ENCODE assay signal across 15 cellular contexts in the genomic region with DNA sequence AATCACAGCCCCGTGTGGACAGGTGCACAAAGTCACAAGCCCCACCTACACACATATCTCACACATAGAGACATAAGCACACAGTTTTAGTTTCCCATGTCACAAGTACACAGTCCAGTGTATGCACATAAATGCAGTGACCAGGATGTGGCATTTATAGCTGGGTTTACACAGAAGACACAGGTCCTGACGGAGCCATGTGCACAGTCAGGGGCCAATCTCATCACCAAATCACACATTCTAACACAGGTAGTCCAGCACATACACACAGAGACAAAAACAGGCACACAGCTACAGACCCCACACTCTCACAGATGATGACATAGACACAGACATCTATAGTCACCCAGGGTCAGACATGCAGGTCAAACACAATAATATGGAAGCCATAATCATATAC. TPM values are rescaled to one million over a fixed set of nuclear protein-coding genes. Genes with fewer than 3 reads are reported as not detected.
DNase-seq lines count a peak whose midpoint lies in the region; ATAC-seq, FAIRE-seq and TF ChIP-seq lines count a peak whose summit lies in the region.
"Had no signal": no experiment of that assay in that cellular context is flagged by ENCODE, and none has a peak within 500 bp of the region (broad histone marks: within the 10 kb centered on the region; RNA-seq: fewer than 3 reads in every experiment).

No MANE protein-coding gene starts in this region.

- H3K36me3 ChIP-seq in Panc1 (ENCODE audit: control insufficient read depth, insufficient read depth, low read length) (no peaks in the 10 kb centered on the region), endothelial cell of umbilical vein (ENCODE audit: control insufficient read depth in 2 of 2, extremely low read depth in 1 of 2, insufficient read depth in 2 of 2, low read length in 2 of 2) (peaks cover 0 to 14% of the 10 kb centered on the region in 2 experiments), sigmoid colon (peaks cover 0 to 47% (median 12%) of the 10 kb centered on the region in 4 donors)

- ATAC-seq in Panc1 (no peak), GM21515 (IDR thresholded peaks at IDR 0.05; ENCODE audit: unreplicated experiment) (no peak)
- ATAC-seq in activated naive CD8-positive, alpha-beta T cell treated with anti-CD3 and anti-CD28 coated beads, Interleukin-2, amount 50 U/mL, for 24 hours: no peak

- no peak overlapping the region for H2AFZ ChIP-seq in endothelial cell of umbilical vein (ENCODE audit: low read depth, low read length)

- dilution Hi-C loops in endothelial cell of umbilical vein (cut with MboI; ENCODE audit: extremely low pct_ligation_motif_present, low sequenced_read_pairs): no loop called here

- H3K4me1 Mint-ChIP-seq in glutamatergic neuron (ENCODE audit: low read depth, unreplicated experiment): peaks cover 16% of the 10 kb centered on the region
- peaks cover 9% of the 10 kb centered on the region for H3K4me1 Mint-ChIP-seq in activated naive CD8-positive, alpha-beta T cell treated with anti-CD3 and anti-CD28 coated beads, Interleukin-2, amount 50 U/mL, for 24 hours

- H3K4me3 ChIP-seq in AG10803 (ENCODE audit: low read length) (peak overlapping the region; percentile 97), Panc1 (ENCODE audit: low read depth in 2 of 2, low read length in 2 of 2) (peak overlapping the region in 1 of 2 experiments; percentile 58; a peak in 1 of 4 replicates), endothelial cell of umbilical vein (replicated peaks in 1 of 3; ENCODE audit: insufficient read depth in 1 of 3, low read depth in 1 of 3, low read length in 3 of 3) (no peak overlapping the region), sigmoid colon (peak overlapping the region in 2 of 4 donors; percentile 75 to 90)

- intact Hi-C loops in Panc1 (cut with micrococcal nuclease; ENCODE audit: unreplicated experiment): no loop called here
- intact Hi-C loops in endothelial cell of umbilical vein (cut with micrococcal nuclease): no loop called here
- intact Hi-C loops in sigmoid colon (cut with DNase I): no loop called here

- CTCF ChIA-PET in Panc1 (lab: Charles Lee) (no interaction called here), endothelial cell of umbilical vein (lab: Charles Lee) (no interaction called here)

- H4K20me1 ChIP-seq in endothelial cell of umbilical vein (replicated peaks; ENCODE audit: control insufficient read depth, extremely low read depth, insufficient read depth, low read length): no peaks in the 10 kb centered on the region

- H3K27ac ChIP-seq in Panc1 (ENCODE audit: low read length) (no peak overlapping the region), endothelial cell of umbilical vein (ENCODE audit: insufficient read depth, low read depth, low read length) (no peak overlapping the region), sigmoid colon (peak overlapping the region; percentile 47 to 93 (median 58))

- DNase-seq in AG10803 (ENCODE audit: low read depth) (no peak), Panc1 (ENCODE audit: low read depth, low spot score) (no peak), endothelial cell of umbilical vein (ENCODE audit: low read depth, low spot score) (no peak), sigmoid colon (no peak), glutamatergic neuron (no peak)
- DNase-seq in activated CD4-positive, alpha-beta T cell treated with anti-CD3 and anti-CD28 coated beads for 4 hours: no peak
- no peak for DNase-seq in activated naive CD8-positive, alpha-beta T cell treated with anti-CD3 and anti-CD28 coated beads, Interleukin-2, amount 50 U/mL, for 24 hours
- DNase-seq: activated CD8-positive, alpha-beta memory T cell treated with anti-CD3 and anti-CD28 coated beads for 24 hours; activated naive CD4-positive, alpha-beta T cell treated with anti-CD3 and anti-CD28 coated beads for 36 hours; DND-41; NCI-H1048; NCI-H2171; NK-92 treated with Interleukin-12 subunit alpha and Interleukin-12 subunit beta, amount 100 ng/mL, for 24 hours had no signal

- no peak for TF ChIP-seq EP300 in sigmoid colon (IDR thresholded peaks at IDR 0.05)

- H3K4me1 ChIP-seq in Panc1 (ENCODE audit: control insufficient read depth, insufficient read depth, low read length): peaks cover 9% of the 10 kb centered on the region
- peaks cover 13% of the 10 kb centered on the region for H3K4me1 ChIP-seq in endothelial cell of umbilical vein (ENCODE audit: control insufficient read depth, extremely low read depth, insufficient read depth, low read length)
- peaks cover 0 to 43% (median 36%) of the 10 kb centered on the region in 4 donors for H3K4me1 ChIP-seq in sigmoid colon

- peaks cover 11% of the 10 kb centered on the region for H3K9me3 Mint-ChIP-seq in glutamatergic neuron (ENCODE audit: unreplicated experiment)
- no peaks in the 10 kb centered on the region for H3K9me3 Mint-ChIP-seq in activated naive CD8-positive, alpha-beta T cell treated with anti-CD3 and anti-CD28 coated beads, Interleukin-2, amount 50 U/mL, for 24 hours
- H3K9me3 Mint-ChIP-seq: activated naive CD4-positive, alpha-beta T cell treated with anti-CD3 and anti-CD28 coated beads for 36 hours; type B pancreatic cell had no signal

- FAIRE-seq in endothelial cell of umbilical vein (lab: Jason Lieb, UNC): peak; percentile 47

- peaks cover 11% of the 10 kb centered on the region for H3K36me3 Mint-ChIP-seq in glutamatergic neuron (ENCODE audit: unreplicated experiment)
- H3K36me3 Mint-ChIP-seq in activated naive CD8-positive, alpha-beta T cell treated with anti-CD3 and anti-CD28 coated beads, Interleukin-2, amount 50 U/mL, for 24 hours (ENCODE audit: low read depth): peaks cover 14% of the 10 kb centered on the region

- no peak overlapping the region for H3K4me3 Mint-ChIP-seq in glutamatergic neuron (ENCODE audit: unreplicated experiment)
- H3K4me3 Mint-ChIP-seq in activated naive CD8-positive, alpha-beta T cell treated with anti-CD3 and anti-CD28 coated beads, Interleukin-2, amount 50 U/mL, for 24 hours: no peak overlapping the region
- H3K4me3 Mint-ChIP-seq: activated naive CD4-positive, alpha-beta T cell treated with anti-CD3 and anti-CD28 coated beads for 36 hours; type B pancreatic cell had no signal

- H3K27me3 Mint-ChIP-seq in glutamatergic neuron (ENCODE audit: unreplicated experiment): peaks cover 6% of the 10 kb centered on the region
- H3K27me3 Mint-ChIP-seq in activated naive CD8-positive, alpha-beta T cell treated with anti-CD3 and anti-CD28 coated beads, Interleukin-2, amount 50 U/mL, for 24 hours: no peaks in the 10 kb centered on the region
- H3K27me3 Mint-ChIP-seq: type B pancreatic cell had no signal

- TF ChIP-seq POLR2A in endothelial cell of umbilical vein (IDR thresholded peaks at IDR 0.05; ENCODE audit: low read depth, low read length) (no peak), sigmoid colon (IDR thresholded peaks at IDR 0.05) (no peak)

- no peaks in the 10 kb centered on the region for H3K9me1 ChIP-seq in endothelial cell of umbilical vein (replicated peaks; ENCODE audit: control insufficient read depth, extremely low read depth, insufficient read depth, low read length)

- H3K79me2 ChIP-seq in endothelial cell of umbilical vein (ENCODE audit: control insufficient read depth, insufficient read depth, low read length): peaks cover 27% of the 10 kb centered on the region

- no peaks in the 10 kb centered on the region for H3K27me3 ChIP-seq in Panc1 (ENCODE audit: control insufficient read depth, insufficient read depth, low read length)
- no peaks in the 10 kb centered on the region for H3K27me3 ChIP-seq in endothelial cell of umbilical vein (ENCODE audit: control insufficient read depth in 2 of 2, insufficient read depth in 2 of 2, low read length in 2 of 2)
- H3K27me3 ChIP-seq in sigmoid colon: no peaks in the 10 kb centered on the region

- TF ChIP-seq CTCF in AG10803 (conservative IDR thresholded peaks at IDR 0.05; ENCODE audit: low read length) (no peak), Panc1 (IDR thresholded peaks at IDR 0.05) (no peak), endothelial cell of umbilical vein (IDR thresholded peaks at IDR 0.05; ENCODE audit: extremely low read depth in 1 of 2, insufficient read depth in 1 of 2, low read depth in 1 of 2, low read length in 2 of 2) (no peak), sigmoid colon (IDR thresholded peaks at IDR 0.05) (no peak), glutamatergic neuron (IDR thresholded peaks at IDR 0.05; ENCODE audit: partially characterized antibody, unreplicated experiment) (no peak)

- peak overlapping the region; percentile 60 for H3K4me2 ChIP-seq in endothelial cell of umbilical vein (ENCODE audit: insufficient read depth, low read length)

- WGBS in sigmoid colon, 2 donors: 49 to 68% methylated on average over 2 of the region's 2 CpGs

- H3K27ac Mint-ChIP-seq in glutamatergic neuron (ENCODE audit: unreplicated experiment): no peak overlapping the region
- no peak overlapping the region for H3K27ac Mint-ChIP-seq in activated naive CD8-positive, alpha-beta T cell treated with anti-CD3 and anti-CD28 coated beads, Interleukin-2, amount 50 U/mL, for 24 hours
- H3K27ac Mint-ChIP-seq: activated naive CD4-positive, alpha-beta T cell treated with anti-CD3 and anti-CD28 coated beads for 36 hours; type B pancreatic cell had no signal

- H3K9me3 ChIP-seq in Panc1 (ENCODE audit: control insufficient read depth, insufficient read depth, low read depth, low read length) (no peaks in the 10 kb centered on the region), endothelial cell of umbilical vein (replicated peaks; ENCODE audit: control insufficient read depth, insufficient read depth, low read length) (no peaks in the 10 kb centered on the region), sigmoid colon (no peaks in the 10 kb centered on the region)

- BruUV-seq in Panc1 (replicated peaks; lab: Mats Ljungman, UMichigan): TSS peak; percentile 71
- BruUV-seq in endothelial cell of umbilical vein (replicated peaks; lab: Mats Ljungman, UMichigan): no TSS peak

- in situ Hi-C loops in Panc1 (cut with HindIII; ENCODE audit: low pct_unique_long_range_greater_than_20kb, low sequenced_read_pairs): no loop called here

- H3K9ac ChIP-seq in endothelial cell of umbilical vein (replicated peaks; ENCODE audit: extremely low read depth, insufficient read depth, low read length): no peak overlapping the region

- POLR2A ChIA-PET in Panc1 (lab: Charles Lee): no interaction called here
- POLR2A ChIA-PET in endothelial cell of umbilical vein (lab: Charles Lee): no interaction called here

RNA-seq across cellular contexts. Expression of gene NUMBL, which starts 2.2 kb away (rescaled TPM):
- total RNA-seq in Panc1 (2021; ENCODE audit: unreplicated experiment) (27.6 TPM), endothelial cell of umbilical vein (46.7 and 47.4 TPM in 2 replicates), sigmoid colon (10 to 100 TPM; 21.9 to 38.2 (median 25.0) TPM), glutamatergic neuron (ENCODE audit: unreplicated experiment) (250 TPM)
- 31.1 TPM for polyA plus RNA-seq in Panc1 (2012; ENCODE audit: insufficient read length)
- polyA plus RNA-seq in endothelial cell of umbilical vein (21.5 and 31.5 TPM in 2 replicates), sigmoid colon (10 to 100 TPM in 1 of 3 donors, 1 to 10 TPM in 2; 3.0 to 13.7 (median 9.6) TPM)
- polyA plus RNA-seq in endothelial cell of umbilical vein (2011; cell fraction: cytosol; rRNA removed): 13.6 and 17.7 TPM in 2 replicates
- 38.5 and 40.1 TPM in 2 replicates for polyA plus RNA-seq in endothelial cell of umbilical vein (2011; cell fraction: nucleus; rRNA removed)
- 15.4 and 26.4 TPM in 2 replicates for polyA plus RNA-seq in endothelial cell of umbilical vein (2012)
- polyA minus RNA-seq in endothelial cell of umbilical vein: 17.6 and 21.3 TPM in 2 replicates
- polyA minus RNA-seq in endothelial cell of umbilical vein (2011; cell fraction: cytosol; rRNA and poly(A)+ RNA removed): 5.1 TPM
- polyA minus RNA-seq in endothelial cell of umbilical vein (2011; cell fraction: nucleus; rRNA and poly(A)+ RNA removed): 14.5 and 15.2 TPM in 2 replicates

RNA-seq across cellular contexts. Expression of gene COQ8B, which starts 28.4 kb away (rescaled TPM):
- total RNA-seq in Panc1 (2021; ENCODE audit: unreplicated experiment) (15.6 TPM), endothelial cell of umbilical vein (15.3 and 19.2 TPM in 2 replicates), sigmoid colon (10 to 100 TPM; 33.2 to 59.3 (median 39.2) TPM), glutamatergic neuron (ENCODE audit: unreplicated experiment) (49.9 TPM)
- polyA plus RNA-seq in Panc1 (2012; ENCODE audit: insufficient read length): 18.5 TPM
- polyA plus RNA-seq in endothelial cell of umbilical vein (16.2 and 21.5 TPM in 2 replicates), sigmoid colon (10 to 100 TPM; 24.7 to 54.4 (median 27.0) TPM)
- 12.7 and 14.2 TPM in 2 replicates for polyA plus RNA-seq in endothelial cell of umbilical vein (2011; cell fraction: cytosol; rRNA removed)
- polyA plus RNA-seq in endothelial cell of umbilical vein (2011; cell fraction: nucleus; rRNA removed): 47.8 and 53.7 TPM in 2 replicates
- polyA plus RNA-seq in endothelial cell of umbilical vein (2012): 14.6 and 15.6 TPM in 2 replicates
- 12.1 and 18.1 TPM in 2 replicates for polyA minus RNA-seq in endothelial cell of umbilical vein
- 18.1 TPM for polyA minus RNA-seq in endothelial cell of umbilical vein (2011; cell fraction: cytosol; rRNA and poly(A)+ RNA removed)
- polyA minus RNA-seq in endothelial cell of umbilical vein (2011; cell fraction: nucleus; rRNA and poly(A)+ RNA removed): 12.8 and 16.3 TPM in 2 replicates

RNA-seq across cellular contexts. Expression of gene ITPKC, which starts 28.6 kb away (rescaled TPM):
- 7.2 TPM for total RNA-seq in Panc1 (2021; ENCODE audit: unreplicated experiment)
- polyA plus RNA-seq in Panc1 (2012; ENCODE audit: insufficient read length): 9.1 TPM
- total RNA-seq in endothelial cell of umbilical vein: 16.1 and 16.9 TPM in 2 replicates
- polyA plus RNA-seq in endothelial cell of umbilical vein: 7.2 and 7.3 TPM in 2 replicates
- polyA plus RNA-seq in endothelial cell of umbilical vein (2011; cell fraction: cytosol; rRNA removed): 6.9 and 8.3 TPM in 2 replicates
- polyA plus RNA-seq in endothelial cell of umbilical vein (2011; cell fraction: nucleus; rRNA removed): 7.0 and 7.6 TPM in 2 replicates
- 12.2 and 17.4 TPM in 2 replicates for polyA plus RNA-seq in endothelial cell of umbilical vein (2012)
- polyA minus RNA-seq in endothelial cell of umbilical vein: 8.0 and 9.6 TPM in 2 replicates
- polyA minus RNA-seq in endothelial cell of umbilical vein (2011; cell fraction: cytosol; rRNA and poly(A)+ RNA removed): 1.7 TPM
- 6.4 and 7.0 TPM in 2 replicates for polyA minus RNA-seq in endothelial cell of umbilical vein (2011; cell fraction: nucleus; rRNA and poly(A)+ RNA removed)
- total RNA-seq in sigmoid colon: 10 to 100 TPM; 17.7 to 39.6 (median 23.1) TPM
- 10 to 100 TPM; 17.4 to 27.0 (median 25.9) TPM for polyA plus RNA-seq in sigmoid colon
- total RNA-seq in glutamatergic neuron (ENCODE audit: unreplicated experiment): 13.8 TPM

Comparison
In these comparisons a context has a peak if more than half of its experiments do, and no peak if none do; other contexts are left out.
1. H3K27ac ChIP-seq: peak in sigmoid colon (4 of 4); none in Panc1 (single experiment) and endothelial cell of umbilical vein (single experiment).